Comparison of ENCODE assay signal across 1 cellular context in the genomic region with DNA sequence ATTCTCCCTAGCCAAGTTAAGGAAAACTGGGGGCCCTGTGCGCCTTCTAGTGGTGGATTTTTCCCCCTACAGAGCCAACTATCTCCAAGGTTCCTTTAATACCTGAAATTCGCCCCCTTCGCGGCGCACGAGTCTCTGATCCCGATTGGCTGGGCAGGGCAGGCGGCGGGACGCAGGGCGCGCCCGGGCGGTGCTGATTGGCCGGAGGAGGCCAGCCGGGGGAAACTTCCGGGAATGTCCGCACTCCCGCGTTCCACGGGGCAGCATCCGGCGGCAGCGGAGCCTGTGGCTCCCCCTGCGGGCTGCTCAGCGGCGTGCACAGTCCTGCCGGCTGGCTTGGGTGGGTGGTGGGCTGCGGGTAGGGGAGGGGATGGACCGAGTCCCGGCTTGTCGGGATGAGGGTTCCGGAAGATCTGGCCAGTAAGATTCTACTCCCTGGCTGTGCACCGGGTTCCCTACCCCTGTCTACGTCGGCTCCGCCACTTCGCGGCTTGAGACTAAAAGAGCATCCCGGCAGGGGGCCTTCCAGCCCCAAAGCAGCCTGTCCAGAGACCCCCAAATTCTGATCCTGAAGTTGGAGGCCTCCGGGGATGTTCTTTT.
TF ChIP-seq lines count a peak whose summit lies in the region.

Gene NABP2 (plus strand): TSS at position 241 of the 600 bp plus-strand sequence. CDS start 515 bp downstream, outside the sequence.

TF ChIP-seq in HepG2, 621 proteins besides CTCF, POLR2A, EP300 and RAD21 (continued from another document and continues in another):
- TF ChIP-seq, protein P1, sequence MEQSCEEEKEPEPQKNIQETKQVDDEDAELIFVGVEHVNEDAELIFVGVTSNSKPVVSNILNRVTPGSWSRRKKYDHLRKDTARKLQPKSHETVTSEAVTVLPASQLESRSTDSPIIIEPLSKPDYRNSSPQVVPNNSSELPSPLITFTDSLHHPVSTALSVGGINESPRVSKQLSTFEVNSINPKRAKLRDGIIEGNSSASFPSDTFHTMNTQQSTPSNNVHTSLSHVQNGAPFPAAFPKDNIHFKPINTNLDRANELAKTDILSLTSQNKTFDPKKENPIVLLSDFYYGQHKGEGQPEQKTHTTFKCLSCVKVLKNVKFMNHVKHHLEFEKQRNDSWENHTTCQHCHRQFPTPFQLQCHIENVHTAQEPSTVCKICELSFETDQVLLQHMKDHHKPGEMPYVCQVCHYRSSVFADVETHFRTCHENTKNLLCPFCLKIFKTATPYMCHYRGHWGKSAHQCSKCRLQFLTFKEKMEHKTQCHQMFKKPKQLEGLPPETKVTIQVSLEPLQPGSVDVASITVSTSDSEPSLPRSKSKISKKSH (CRISPR knock-in tag; IDR thresholded peaks at IDR 0.05; ENCODE audit: borderline replicate concordance) = no peak
- TF ChIP-seq ZNF567 (CRISPR knock-in tag; IDR thresholded peaks at IDR 0.05; ENCODE audit: borderline replicate concordance) (peak; percentile 74; the same call in 1 of the 2 replicates), ZNF747 (CRISPR knock-in tag; IDR thresholded peaks at IDR 0.05; ENCODE audit: borderline replicate concordance) (0 out of 2 replicates have a peak, but pooled peaks have one; percentile 28), ZFP1 (CRISPR knock-in tag; IDR thresholded peaks at IDR 0.05) (no peak), SIX1 (CRISPR knock-in tag; IDR thresholded peaks at IDR 0.05; ENCODE audit: borderline replicate concordance) (no peak), MTA3 (CRISPR knock-in tag; IDR thresholded peaks at IDR 0.05) (no peak), ATF7-NPFF (CRISPR knock-in tag; IDR thresholded peaks at IDR 0.05; ENCODE audit: low read depth) (peak; percentile 68; the same call in 1 of the 2 replicates), JUNB (CRISPR knock-in tag; IDR thresholded peaks at IDR 0.05; ENCODE audit: borderline replicate concordance) (no peak), NAIF1 (CRISPR knock-in tag; IDR thresholded peaks at IDR 0.05; ENCODE audit: borderline replicate concordance) (no peak), ETV6 (CRISPR knock-in tag; conservative IDR thresholded peaks at IDR 0.05) (no peak; the same call in 1 of the 2 replicates), TARDBP (CRISPR knock-in tag; IDR thresholded peaks at IDR 0.05) (peak; percentile 64; the same call in 1 of the 2 replicates), FOXJ3 (CRISPR knock-in tag; IDR thresholded peaks at IDR 0.05; ENCODE audit: borderline replicate concordance) (peak; percentile 25; the same call in 1 of the 2 replicates), RARA (CRISPR knock-in tag; IDR thresholded peaks at IDR 0.05) (no peak), ZNF34 (CRISPR knock-in tag; IDR thresholded peaks at IDR 0.05; ENCODE audit: borderline replicate concordance) (0 out of 2 replicates have a peak, but pooled peaks have one; percentile 41), ZNF513 (CRISPR knock-in tag; conservative IDR thresholded peaks at IDR 0.05) (no peak), ARNT2 (CRISPR knock-in tag; IDR thresholded peaks at IDR 0.05; ENCODE audit: low read depth) (peak; percentile 50; the same call in 1 of the 2 replicates), NONO (IDR thresholded peaks at IDR 0.05) (no peak), NONO (CRISPR knock-in tag; conservative IDR thresholded peaks at IDR 0.05) (0 out of 2 replicates have a peak, but pooled peaks have one; percentile 34), AGO2 (optimal IDR thresholded peaks at IDR 0.05; ENCODE audit: low read depth, low read length) (peak; percentile 34), YEATS2 (CRISPR knock-in tag; IDR thresholded peaks at IDR 0.05; ENCODE audit: borderline replicate concordance) (peak; percentile 88), ZNF83 (CRISPR knock-in tag; IDR thresholded peaks at IDR 0.05; ENCODE audit: borderline replicate concordance) (no peak), TAF15 (IDR thresholded peaks at IDR 0.05; ENCODE audit: low read depth, low read length, poor library complexity, severe bottlenecking) (peak; percentile 45), PHF21A (CRISPR knock-in tag; IDR thresholded peaks at IDR 0.05) (peak; percentile 89), HIVEP1 (CRISPR knock-in tag; IDR thresholded peaks at IDR 0.05) (no peak), ZNF354B (CRISPR knock-in tag; IDR thresholded peaks at IDR 0.05) (no peak), ONECUT2 (CRISPR knock-in tag; IDR thresholded peaks at IDR 0.05) (no peak), NCOA1 (CRISPR knock-in tag; IDR thresholded peaks at IDR 0.05) (0 out of 2 replicates have a peak, but pooled peaks have one; percentile 32), NFKB2 (CRISPR knock-in tag; IDR thresholded peaks at IDR 0.05; ENCODE audit: borderline replicate concordance) (no peak), ZNF720 (CRISPR knock-in tag; IDR thresholded peaks at IDR 0.05) (no peak), MAX (IDR thresholded peaks at IDR 0.05) (peak; percentile 86), ZNF124 (CRISPR knock-in tag; IDR thresholded peaks at IDR 0.05) (no peak), FOXC1 (CRISPR knock-in tag; IDR thresholded peaks at IDR 0.05; ENCODE audit: borderline replicate concordance) (peak; percentile 82)
- TF ChIP-seq, protein P2, sequence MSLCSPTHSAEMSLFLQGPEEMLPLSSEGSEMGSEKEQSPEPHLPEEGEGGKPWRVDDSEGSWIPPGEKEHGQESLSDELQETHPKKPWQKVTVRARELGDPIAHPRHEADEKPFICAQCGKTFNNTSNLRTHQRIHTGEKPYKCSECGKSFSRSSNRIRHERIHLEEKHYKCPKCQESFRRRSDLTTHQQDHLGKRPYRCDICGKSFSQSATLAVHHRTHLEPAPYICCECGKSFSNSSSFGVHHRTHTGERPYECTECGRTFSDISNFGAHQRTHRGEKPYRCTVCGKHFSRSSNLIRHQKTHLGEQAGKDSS (CRISPR knock-in tag; IDR thresholded peaks at IDR 0.05; ENCODE audit: borderline replicate concordance, low read depth) = 0 out of 2 replicates have a peak, but pooled peaks have one; percentile 35
- TF ChIP-seq, protein P3, sequence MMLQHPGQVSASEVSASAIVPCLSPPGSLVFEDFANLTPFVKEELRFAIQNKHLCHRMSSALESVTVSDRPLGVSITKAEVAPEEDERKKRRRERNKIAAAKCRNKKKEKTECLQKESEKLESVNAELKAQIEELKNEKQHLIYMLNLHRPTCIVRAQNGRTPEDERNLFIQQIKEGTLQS (CRISPR knock-in tag; IDR thresholded peaks at IDR 0.05) = no peak
- TF ChIP-seq, protein P4, sequence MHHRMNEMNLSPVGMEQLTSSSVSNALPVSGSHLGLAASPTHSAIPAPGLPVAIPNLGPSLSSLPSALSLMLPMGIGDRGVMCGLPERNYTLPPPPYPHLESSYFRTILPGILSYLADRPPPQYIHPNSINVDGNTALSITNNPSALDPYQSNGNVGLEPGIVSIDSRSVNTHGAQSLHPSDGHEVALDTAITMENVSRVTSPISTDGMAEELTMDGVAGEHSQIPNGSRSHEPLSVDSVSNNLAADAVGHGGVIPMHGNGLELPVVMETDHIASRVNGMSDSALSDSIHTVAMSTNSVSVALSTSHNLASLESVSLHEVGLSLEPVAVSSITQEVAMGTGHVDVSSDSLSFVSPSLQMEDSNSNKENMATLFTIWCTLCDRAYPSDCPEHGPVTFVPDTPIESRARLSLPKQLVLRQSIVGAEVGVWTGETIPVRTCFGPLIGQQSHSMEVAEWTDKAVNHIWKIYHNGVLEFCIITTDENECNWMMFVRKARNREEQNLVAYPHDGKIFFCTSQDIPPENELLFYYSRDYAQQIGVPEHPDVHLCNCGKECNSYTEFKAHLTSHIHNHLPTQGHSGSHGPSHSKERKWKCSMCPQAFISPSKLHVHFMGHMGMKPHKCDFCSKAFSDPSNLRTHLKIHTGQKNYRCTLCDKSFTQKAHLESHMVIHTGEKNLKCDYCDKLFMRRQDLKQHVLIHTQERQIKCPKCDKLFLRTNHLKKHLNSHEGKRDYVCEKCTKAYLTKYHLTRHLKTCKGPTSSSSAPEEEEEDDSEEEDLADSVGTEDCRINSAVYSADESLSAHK (CRISPR knock-in tag; IDR thresholded peaks at IDR 0.05; ENCODE audit: borderline replicate concordance) = no peak
- TF ChIP-seq, protein P5, sequence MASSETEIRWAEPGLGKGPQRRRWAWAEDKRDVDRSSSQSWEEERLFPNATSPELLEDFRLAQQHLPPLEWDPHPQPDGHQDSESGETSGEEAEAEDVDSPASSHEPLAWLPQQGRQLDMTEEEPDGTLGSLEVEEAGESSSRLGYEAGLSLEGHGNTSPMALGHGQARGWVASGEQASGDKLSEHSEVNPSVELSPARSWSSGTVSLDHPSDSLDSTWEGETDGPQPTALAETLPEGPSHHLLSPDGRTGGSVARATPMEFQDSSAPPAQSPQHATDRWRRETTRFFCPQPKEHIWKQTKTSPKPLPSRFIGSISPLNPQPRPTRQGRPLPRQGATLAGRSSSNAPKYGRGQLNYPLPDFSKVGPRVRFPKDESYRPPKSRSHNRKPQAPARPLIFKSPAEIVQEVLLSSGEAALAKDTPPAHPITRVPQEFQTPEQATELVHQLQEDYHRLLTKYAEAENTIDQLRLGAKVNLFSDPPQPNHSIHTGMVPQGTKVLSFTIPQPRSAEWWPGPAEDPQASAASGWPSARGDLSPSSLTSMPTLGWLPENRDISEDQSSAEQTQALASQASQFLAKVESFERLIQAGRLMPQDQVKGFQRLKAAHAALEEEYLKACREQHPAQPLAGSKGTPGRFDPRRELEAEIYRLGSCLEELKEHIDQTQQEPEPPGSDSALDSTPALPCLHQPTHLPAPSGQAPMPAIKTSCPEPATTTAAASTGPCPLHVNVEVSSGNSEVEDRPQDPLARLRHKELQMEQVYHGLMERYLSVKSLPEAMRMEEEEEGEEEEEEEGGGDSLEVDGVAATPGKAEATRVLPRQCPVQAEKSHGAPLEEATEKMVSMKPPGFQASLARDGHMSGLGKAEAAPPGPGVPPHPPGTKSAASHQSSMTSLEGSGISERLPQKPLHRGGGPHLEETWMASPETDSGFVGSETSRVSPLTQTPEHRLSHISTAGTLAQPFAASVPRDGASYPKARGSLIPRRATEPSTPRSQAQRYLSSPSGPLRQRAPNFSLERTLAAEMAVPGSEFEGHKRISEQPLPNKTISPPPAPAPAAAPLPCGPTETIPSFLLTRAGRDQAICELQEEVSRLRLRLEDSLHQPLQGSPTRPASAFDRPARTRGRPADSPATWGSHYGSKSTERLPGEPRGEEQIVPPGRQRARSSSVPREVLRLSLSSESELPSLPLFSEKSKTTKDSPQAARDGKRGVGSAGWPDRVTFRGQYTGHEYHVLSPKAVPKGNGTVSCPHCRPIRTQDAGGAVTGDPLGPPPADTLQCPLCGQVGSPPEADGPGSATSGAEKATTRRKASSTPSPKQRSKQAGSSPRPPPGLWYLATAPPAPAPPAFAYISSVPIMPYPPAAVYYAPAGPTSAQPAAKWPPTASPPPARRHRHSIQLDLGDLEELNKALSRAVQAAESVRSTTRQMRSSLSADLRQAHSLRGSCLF (CRISPR knock-in tag; IDR thresholded peaks at IDR 0.05; ENCODE audit: borderline replicate concordance) = no peak
- TF ChIP-seq, protein P6, sequence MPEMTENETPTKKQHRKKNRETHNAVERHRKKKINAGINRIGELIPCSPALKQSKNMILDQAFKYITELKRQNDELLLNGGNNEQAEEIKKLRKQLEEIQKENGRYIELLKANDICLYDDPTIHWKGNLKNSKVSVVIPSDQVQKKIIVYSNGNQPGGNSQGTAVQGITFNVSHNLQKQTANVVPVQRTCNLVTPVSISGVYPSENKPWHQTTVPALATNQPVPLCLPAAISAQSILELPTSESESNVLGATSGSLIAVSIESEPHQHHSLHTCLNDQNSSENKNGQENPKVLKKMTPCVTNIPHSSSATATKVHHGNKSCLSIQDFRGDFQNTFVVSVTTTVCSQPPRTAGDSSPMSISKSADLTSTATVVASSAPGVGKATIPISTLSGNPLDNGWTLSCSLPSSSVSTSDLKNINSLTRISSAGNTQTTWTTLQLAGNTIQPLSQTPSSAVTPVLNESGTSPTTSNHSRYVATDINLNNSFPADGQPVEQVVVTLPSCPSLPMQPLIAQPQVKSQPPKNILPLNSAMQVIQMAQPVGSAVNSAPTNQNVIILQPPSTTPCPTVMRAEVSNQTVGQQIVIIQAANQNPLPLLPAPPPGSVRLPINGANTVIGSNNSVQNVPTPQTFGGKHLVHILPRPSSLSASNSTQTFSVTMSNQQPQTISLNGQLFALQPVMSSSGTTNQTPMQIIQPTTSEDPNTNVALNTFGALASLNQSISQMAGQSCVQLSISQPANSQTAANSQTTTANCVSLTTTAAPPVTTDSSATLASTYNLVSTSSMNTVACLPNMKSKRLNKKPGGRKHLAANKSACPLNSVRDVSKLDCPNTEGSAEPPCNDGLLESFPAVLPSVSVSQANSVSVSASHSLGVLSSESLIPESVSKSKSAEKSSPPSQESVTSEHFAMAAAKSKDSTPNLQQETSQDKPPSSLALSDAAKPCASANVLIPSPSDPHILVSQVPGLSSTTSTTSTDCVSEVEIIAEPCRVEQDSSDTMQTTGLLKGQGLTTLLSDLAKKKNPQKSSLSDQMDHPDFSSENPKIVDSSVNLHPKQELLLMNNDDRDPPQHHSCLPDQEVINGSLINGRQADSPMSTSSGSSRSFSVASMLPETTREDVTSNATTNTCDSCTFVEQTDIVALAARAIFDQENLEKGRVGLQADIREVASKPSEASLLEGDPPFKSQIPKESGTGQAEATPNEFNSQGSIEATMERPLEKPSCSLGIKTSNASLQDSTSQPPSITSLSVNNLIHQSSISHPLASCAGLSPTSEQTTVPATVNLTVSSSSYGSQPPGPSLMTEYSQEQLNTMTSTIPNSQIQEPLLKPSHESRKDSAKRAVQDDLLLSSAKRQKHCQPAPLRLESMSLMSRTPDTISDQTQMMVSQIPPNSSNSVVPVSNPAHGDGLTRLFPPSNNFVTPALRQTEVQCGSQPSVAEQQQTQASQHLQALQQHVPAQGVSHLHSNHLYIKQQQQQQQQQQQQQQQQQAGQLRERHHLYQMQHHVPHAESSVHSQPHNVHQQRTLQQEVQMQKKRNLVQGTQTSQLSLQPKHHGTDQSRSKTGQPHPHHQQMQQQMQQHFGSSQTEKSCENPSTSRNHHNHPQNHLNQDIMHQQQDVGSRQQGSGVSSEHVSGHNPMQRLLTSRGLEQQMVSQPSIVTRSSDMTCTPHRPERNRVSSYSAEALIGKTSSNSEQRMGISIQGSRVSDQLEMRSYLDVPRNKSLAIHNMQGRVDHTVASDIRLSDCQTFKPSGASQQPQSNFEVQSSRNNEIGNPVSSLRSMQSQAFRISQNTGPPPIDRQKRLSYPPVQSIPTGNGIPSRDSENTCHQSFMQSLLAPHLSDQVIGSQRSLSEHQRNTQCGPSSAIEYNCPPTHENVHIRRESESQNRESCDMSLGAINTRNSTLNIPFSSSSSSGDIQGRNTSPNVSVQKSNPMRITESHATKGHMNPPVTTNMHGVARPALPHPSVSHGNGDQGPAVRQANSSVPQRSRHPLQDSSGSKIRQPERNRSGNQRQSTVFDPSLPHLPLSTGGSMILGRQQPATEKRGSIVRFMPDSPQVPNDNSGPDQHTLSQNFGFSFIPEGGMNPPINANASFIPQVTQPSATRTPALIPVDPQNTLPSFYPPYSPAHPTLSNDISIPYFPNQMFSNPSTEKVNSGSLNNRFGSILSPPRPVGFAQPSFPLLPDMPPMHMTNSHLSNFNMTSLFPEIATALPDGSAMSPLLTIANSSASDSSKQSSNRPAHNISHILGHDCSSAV (CRISPR knock-in tag; IDR thresholded peaks at IDR 0.05; ENCODE audit: borderline replicate concordance) = no peak
